ENCODE assay signal across 1 cellular context in genomic region chr7:1942704-1943294, GRCh38.
TF ChIP-seq lines count a peak whose summit lies in the region.

No MANE protein-coding gene starts in this region.

TF ChIP-seq in GM23338, 12 proteins besides CTCF, POLR2A, EP300 and RAD21 (continued from another document):
- TF ChIP-seq ZNF462 (CRISPR knock-in tag; IDR thresholded peaks at IDR 0.05): no peak
- no peak for TF ChIP-seq REST (IDR thresholded peaks at IDR 0.05; ENCODE audit: unreplicated experiment)
